ENCODE assay signal across 16 cellular contexts in the genomic region with DNA sequence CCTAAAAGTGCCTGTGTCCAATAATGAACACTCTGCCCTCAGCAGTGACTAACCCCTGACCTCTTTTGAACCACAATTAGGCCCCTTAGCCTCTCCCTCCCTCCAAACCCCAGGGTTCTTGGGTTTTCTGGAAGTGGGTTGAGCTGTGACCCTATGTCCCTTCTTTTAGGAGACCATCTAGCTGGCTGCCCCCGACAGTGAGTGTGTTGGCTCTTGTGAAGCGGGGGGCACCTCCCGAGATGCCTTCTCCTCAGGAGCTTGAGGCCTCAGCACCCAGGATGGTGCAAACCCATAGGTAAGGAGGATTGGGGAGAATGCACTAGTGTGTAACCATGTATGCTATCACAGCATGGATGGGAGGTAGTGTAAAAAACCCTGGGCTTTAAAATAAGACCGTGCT. TPM values are rescaled to one million over a fixed set of nuclear protein-coding genes. Genes with fewer than 3 reads are reported as not detected.
DNase-seq lines count a peak whose midpoint lies in the region; ATAC-seq and TF ChIP-seq lines count a peak whose summit lies in the region.
"Had no signal": no experiment of that assay in that cellular context is flagged by ENCODE, and none has a peak within 500 bp of the region (broad histone marks: within the 10 kb centered on the region; RNA-seq: fewer than 3 reads in every experiment).

No MANE protein-coding gene starts in this region.

- peaks cover 20% of the 10 kb centered on the region for H3K4me1 ChIP-seq in Panc1 (ENCODE audit: control insufficient read depth, insufficient read depth, low read length)
- H3K4me1 ChIP-seq: HAP-1 had no signal

- intact Hi-C loops in activated CD4-positive, alpha-beta T cell treated with anti-CD3 and anti-CD28 coated beads for 36 hours (cut with DNase I, micrococcal nuclease) = loop anchor here in 1 of 2 experiments (10.0 kb wide), 1 partner anchor 267 kb away; no protein-coding TSS in a partner anchor
- intact Hi-C loops in Panc1 (cut with micrococcal nuclease; ENCODE audit: unreplicated experiment) = no loop called here
- intact Hi-C loops in activated CD8-positive, alpha-beta T cell treated with anti-CD3 and anti-CD28 coated beads for 36 hours (cut with micrococcal nuclease) = no loop called here

- H3K4me1 Mint-ChIP-seq in activated CD4-positive, alpha-beta T cell treated with anti-CD3 and anti-CD28 coated beads, Interleukin-2, amount 10 ng/mL, durations not matched to agents 7 days and 5 days = peaks cover 19% of the 10 kb centered on the region
- H3K4me1 Mint-ChIP-seq in activated CD4-positive, alpha-beta T cell treated with anti-CD3 and anti-CD28 coated beads for 36 hours = peaks cover 8% of the 10 kb centered on the region
- peaks cover 13% of the 10 kb centered on the region for H3K4me1 Mint-ChIP-seq in memory B cell
- H3K4me1 Mint-ChIP-seq in stimulated activated naive B cell treated with anti-CD40 and anti-IgM and Interleukin-4, amounts not matched to agents 10 μg/mL and 1 μg/mL and 100 μg/mL, for 72 hours = peaks cover 13 to 27% of the 10 kb centered on the region in 2 donors
- H3K4me1 Mint-ChIP-seq in activated CD8-positive, alpha-beta T cell treated with anti-CD3 and anti-CD28 coated beads for 36 hours (ENCODE audit: low read depth) = peaks cover 10% of the 10 kb centered on the region

- TF ChIP-seq CTCF in Panc1 (IDR thresholded peaks at IDR 0.05) = no peak
- no peak for TF ChIP-seq CTCF in activated CD8-positive, alpha-beta T cell treated with anti-CD3 and anti-CD28 coated beads for 36 hours (IDR thresholded peaks at IDR 0.05)

- no peak overlapping the region for H3K4me3 Mint-ChIP-seq in activated CD4-positive, alpha-beta T cell treated with anti-CD3 and anti-CD28 coated beads, Interleukin-2, amount 10 ng/mL, durations not matched to agents 7 days and 5 days
- H3K4me3 Mint-ChIP-seq in activated CD4-positive, alpha-beta T cell treated with anti-CD3 and anti-CD28 coated beads for 36 hours = no peak overlapping the region
- H3K4me3 Mint-ChIP-seq in memory B cell = no peak overlapping the region
- H3K4me3 Mint-ChIP-seq in stimulated activated naive B cell treated with anti-CD40 and anti-IgM and Interleukin-4, amounts not matched to agents 10 μg/mL and 1 μg/mL and 100 μg/mL, for 72 hours = no peak overlapping the region
- no peak overlapping the region for H3K4me3 Mint-ChIP-seq in activated CD8-positive, alpha-beta T cell treated with anti-CD3 and anti-CD28 coated beads for 36 hours

- BruUV-seq in Panc1 (replicated peaks; lab: Mats Ljungman, UMichigan) = no TSS peak

- no peaks in the 10 kb centered on the region for H3K9me3 Mint-ChIP-seq in activated CD4-positive, alpha-beta T cell treated with anti-CD3 and anti-CD28 coated beads, Interleukin-2, amount 10 ng/mL, durations not matched to agents 7 days and 5 days
- H3K9me3 Mint-ChIP-seq in activated CD4-positive, alpha-beta T cell treated with anti-CD3 and anti-CD28 coated beads for 36 hours (ENCODE audit: low read depth) = no peaks in the 10 kb centered on the region
- no peaks in the 10 kb centered on the region for H3K9me3 Mint-ChIP-seq in memory B cell
- H3K9me3 Mint-ChIP-seq in stimulated activated naive B cell treated with anti-CD40 and anti-IgM and Interleukin-4, amounts not matched to agents 10 μg/mL and 1 μg/mL and 100 μg/mL, for 72 hours = no peaks in the 10 kb centered on the region
- H3K9me3 Mint-ChIP-seq in activated CD8-positive, alpha-beta T cell treated with anti-CD3 and anti-CD28 coated beads for 36 hours = no peaks in the 10 kb centered on the region

- DNase-seq in activated CD4-positive, alpha-beta T cell treated with anti-CD3 and anti-CD28 coated beads, Interleukin-2, amount 10 ng/mL, durations not matched to agents 7 days and 5 days = no peak
- DNase-seq in activated CD4-positive, alpha-beta T cell treated with anti-CD3 and anti-CD28 coated beads for 36 hours = no peak
- DNase-seq in Panc1 (ENCODE audit: low read depth, low spot score) (no peak), memory B cell (ENCODE audit: low spot score in 2 of 2) (no peak)
- DNase-seq in stimulated activated naive B cell treated with anti-CD40 and anti-IgM and Interleukin-4, amounts not matched to agents 10 μg/mL and 1 μg/mL and 100 μg/mL, for 72 hours = no peak
- no peak for DNase-seq in activated CD8-positive, alpha-beta T cell treated with anti-CD3 and anti-CD28 coated beads for 36 hours
- DNase-seq: COR-L47, NCI-H226, NCI-H526, OCI-M1 had no signal

- H3K4me3 ChIP-seq in Panc1 (ENCODE audit: low read depth in 2 of 2, low read length in 2 of 2) = no peak overlapping the region
- H3K4me3 ChIP-seq: HAP-1 had no signal

- no peaks in the 10 kb centered on the region; the same call in none of the 2 replicates for H3K36me3 ChIP-seq in Panc1 (ENCODE audit: control insufficient read depth, insufficient read depth, low read length)

- no peak for ATAC-seq in activated CD4-positive, alpha-beta T cell treated with anti-CD3 and anti-CD28 coated beads for 36 hours
- no peak for ATAC-seq in Panc1
- ATAC-seq in memory B cell (ENCODE audit: low read depth) = no peak
- no peak for ATAC-seq in stimulated activated naive B cell treated with anti-CD40 and anti-IgM and Interleukin-4, amounts not matched to agents 10 μg/mL and 1 μg/mL and 100 μg/mL, for 72 hours (replicated peaks)
- no peak for ATAC-seq in HG03457 (IDR thresholded peaks at IDR 0.05; ENCODE audit: unreplicated experiment)
- ATAC-seq in activated CD8-positive, alpha-beta T cell treated with anti-CD3 and anti-CD28 coated beads for 36 hours = no peak
- no peak for ATAC-seq in GM18511 (IDR thresholded peaks at IDR 0.05; ENCODE audit: unreplicated experiment)

- POLR2A ChIA-PET in activated CD4-positive, alpha-beta T cell treated with anti-CD3 and anti-CD28 coated beads, Interleukin-2, amount 10 ng/mL, durations not matched to agents 7 days and 5 days (lab: Charles Lee) = no interaction called here
- POLR2A ChIA-PET in activated CD4-positive, alpha-beta T cell treated with anti-CD3 and anti-CD28 coated beads for 36 hours (lab: Charles Lee) = no interaction called here
- POLR2A ChIA-PET in Panc1 (lab: Charles Lee) = interaction anchor here (0.7 kb wide), 1 partner anchor 322 kb away, joined by 6 read pairs; no protein-coding TSS in a partner anchor
- POLR2A ChIA-PET in activated CD8-positive, alpha-beta T cell treated with anti-CD3 and anti-CD28 coated beads for 36 hours (lab: Charles Lee) = no interaction called here

- no peaks in the 10 kb centered on the region for H3K9me3 ChIP-seq in Panc1 (ENCODE audit: control insufficient read depth, insufficient read depth, low read depth, low read length)
- H3K9me3 ChIP-seq: HAP-1 had no signal

- peaks cover 16% of the 10 kb centered on the region for H3K36me3 Mint-ChIP-seq in activated CD4-positive, alpha-beta T cell treated with anti-CD3 and anti-CD28 coated beads, Interleukin-2, amount 10 ng/mL, durations not matched to agents 7 days and 5 days (ENCODE audit: low read depth)
- peaks cover 14% of the 10 kb centered on the region for H3K36me3 Mint-ChIP-seq in activated CD4-positive, alpha-beta T cell treated with anti-CD3 and anti-CD28 coated beads for 36 hours (ENCODE audit: low read depth)
- peaks cover 7% of the 10 kb centered on the region for H3K36me3 Mint-ChIP-seq in memory B cell
- peaks cover 16 to 24% of the 10 kb centered on the region in 2 donors for H3K36me3 Mint-ChIP-seq in stimulated activated naive B cell treated with anti-CD40 and anti-IgM and Interleukin-4, amounts not matched to agents 10 μg/mL and 1 μg/mL and 100 μg/mL, for 72 hours
- peaks cover 13% of the 10 kb centered on the region for H3K36me3 Mint-ChIP-seq in activated CD8-positive, alpha-beta T cell treated with anti-CD3 and anti-CD28 coated beads for 36 hours (ENCODE audit: low read depth)

- H3K27ac ChIP-seq in Panc1 (ENCODE audit: low read length) = peak overlapping the region; percentile 0; the same call in 1 of the 2 replicates
- H3K27ac ChIP-seq: C4-2B had no signal

- CTCF ChIA-PET in activated CD4-positive, alpha-beta T cell treated with anti-CD3 and anti-CD28 coated beads, Interleukin-2, amount 10 ng/mL, durations not matched to agents 7 days and 5 days (lab: Charles Lee) = interaction anchor here (0.6 to 2.0 kb wide), 6 partner anchors 12 to 78 kb away, joined by 3 to 8 read pairs (median 4); partner anchors contain the start of gene SCAMP3
- CTCF ChIA-PET in activated CD4-positive, alpha-beta T cell treated with anti-CD3 and anti-CD28 coated beads for 36 hours (lab: Charles Lee) = interaction anchor here (0.6 to 1.8 kb wide), 4 partner anchors 17 to 77 kb away, joined by 3 to 4 read pairs (median 4); partner anchors contain the start of gene HCN3
- CTCF ChIA-PET in Panc1 (lab: Charles Lee) = interaction anchor here (0.5 to 0.7 kb wide), 2 partner anchors 78 to 121 kb away, joined by 3 to 6 read pairs; no protein-coding TSS in a partner anchor
- CTCF ChIA-PET in activated CD8-positive, alpha-beta T cell treated with anti-CD3 and anti-CD28 coated beads for 36 hours (lab: Charles Lee) = interaction anchor here (0.6 to 3.7 kb wide), 3 partner anchors 23 to 78 kb away, joined by 3 to 24 read pairs (median 3); no protein-coding TSS in a partner anchor

- H3K27ac Mint-ChIP-seq in activated CD4-positive, alpha-beta T cell treated with anti-CD3 and anti-CD28 coated beads, Interleukin-2, amount 10 ng/mL, durations not matched to agents 7 days and 5 days = peak overlapping the region; percentile 38
- no peak overlapping the region for H3K27ac Mint-ChIP-seq in activated CD4-positive, alpha-beta T cell treated with anti-CD3 and anti-CD28 coated beads for 36 hours
- H3K27ac Mint-ChIP-seq in memory B cell = peak overlapping the region; percentile 78
- peak overlapping the region; percentile 37 for H3K27ac Mint-ChIP-seq in stimulated activated naive B cell treated with anti-CD40 and anti-IgM and Interleukin-4, amounts not matched to agents 10 μg/mL and 1 μg/mL and 100 μg/mL, for 72 hours
- no peak overlapping the region for H3K27ac Mint-ChIP-seq in activated CD8-positive, alpha-beta T cell treated with anti-CD3 and anti-CD28 coated beads for 36 hours

- no peaks in the 10 kb centered on the region for H3K27me3 Mint-ChIP-seq in activated CD4-positive, alpha-beta T cell treated with anti-CD3 and anti-CD28 coated beads, Interleukin-2, amount 10 ng/mL, durations not matched to agents 7 days and 5 days
- H3K27me3 Mint-ChIP-seq in activated CD4-positive, alpha-beta T cell treated with anti-CD3 and anti-CD28 coated beads for 36 hours = no peaks in the 10 kb centered on the region
- H3K27me3 Mint-ChIP-seq in memory B cell = no peaks in the 10 kb centered on the region
- no peaks in the 10 kb centered on the region for H3K27me3 Mint-ChIP-seq in stimulated activated naive B cell treated with anti-CD40 and anti-IgM and Interleukin-4, amounts not matched to agents 10 μg/mL and 1 μg/mL and 100 μg/mL, for 72 hours
- H3K27me3 Mint-ChIP-seq in activated CD8-positive, alpha-beta T cell treated with anti-CD3 and anti-CD28 coated beads for 36 hours = no peaks in the 10 kb centered on the region

- no peaks in the 10 kb centered on the region for H3K27me3 ChIP-seq in Panc1 (ENCODE audit: control insufficient read depth, insufficient read depth, low read length)

- in situ Hi-C loops in Panc1 (cut with HindIII; ENCODE audit: low pct_unique_long_range_greater_than_20kb, low sequenced_read_pairs) = no loop called here

RNA-seq across cellular contexts. Expression of gene RUSC1, which starts 7.3 kb away (rescaled TPM):
- 10 to 100 TPM; 30.2 to 31.6 TPM for total RNA-seq in activated CD4-positive, alpha-beta T cell treated with anti-CD3 and anti-CD28 coated beads, Interleukin-2, amount 10 ng/mL, durations not matched to agents 7 days and 5 days
- 10 to 100 TPM; 21.3 to 22.2 TPM for total RNA-seq in activated CD4-positive, alpha-beta T cell treated with anti-CD3 and anti-CD28 coated beads for 36 hours
- total RNA-seq in Panc1 (2021; ENCODE audit: unreplicated experiment) = 77.9 TPM
- polyA plus RNA-seq in Panc1 (2012; ENCODE audit: insufficient read length) = 72.9 TPM
- 10 to 100 TPM; 21.2 to 21.6 TPM for total RNA-seq in activated CD8-positive, alpha-beta T cell treated with anti-CD3 and anti-CD28 coated beads for 36 hours

RNA-seq across cellular contexts. Expression of gene FDPS, which starts 19.3 kb away (rescaled TPM):
- 100 to 1,000 TPM; 209 to 229 TPM for total RNA-seq in activated CD4-positive, alpha-beta T cell treated with anti-CD3 and anti-CD28 coated beads, Interleukin-2, amount 10 ng/mL, durations not matched to agents 7 days and 5 days
- total RNA-seq in activated CD4-positive, alpha-beta T cell treated with anti-CD3 and anti-CD28 coated beads for 36 hours = 100 to 1,000 TPM; 255 to 354 TPM
- total RNA-seq in Panc1 (2021; ENCODE audit: unreplicated experiment) = 255 TPM
- polyA plus RNA-seq in Panc1 (2012; ENCODE audit: insufficient read length) = 170 TPM
- total RNA-seq in activated CD8-positive, alpha-beta T cell treated with anti-CD3 and anti-CD28 coated beads for 36 hours = 100 to 1,000 TPM; 293 to 316 TPM

RNA-seq across cellular contexts. Expression of gene PKLR, which starts 26.7 kb away (rescaled TPM):
- total RNA-seq in activated CD4-positive, alpha-beta T cell treated with anti-CD3 and anti-CD28 coated beads, Interleukin-2, amount 10 ng/mL, durations not matched to agents 7 days and 5 days = not detected
- total RNA-seq in activated CD4-positive, alpha-beta T cell treated with anti-CD3 and anti-CD28 coated beads for 36 hours = not detected
- 0.13 TPM for total RNA-seq in Panc1 (2021; ENCODE audit: unreplicated experiment)
- polyA plus RNA-seq in Panc1 (2012; ENCODE audit: insufficient read length) = not detected
- total RNA-seq in activated CD8-positive, alpha-beta T cell treated with anti-CD3 and anti-CD28 coated beads for 36 hours = not detected
- total RNA-seq: A172, HT1080 had no signal

RNA-seq across cellular contexts. Expression of gene HCN3, which starts 50.7 kb away (rescaled TPM):
- 1 to 10 TPM; 2.5 to 3.4 TPM for total RNA-seq in activated CD4-positive, alpha-beta T cell treated with anti-CD3 and anti-CD28 coated beads, Interleukin-2, amount 10 ng/mL, durations not matched to agents 7 days and 5 days
- total RNA-seq in activated CD4-positive, alpha-beta T cell treated with anti-CD3 and anti-CD28 coated beads for 36 hours = 1 to 10 TPM; 1.9 to 2.3 TPM
- 7.8 TPM for total RNA-seq in Panc1 (2021; ENCODE audit: unreplicated experiment)
- polyA plus RNA-seq in Panc1 (2012; ENCODE audit: insufficient read length) = 8.6 TPM
- total RNA-seq in activated CD8-positive, alpha-beta T cell treated with anti-CD3 and anti-CD28 coated beads for 36 hours = 1 to 10 TPM; 1.5 TPM

RNA-seq across cellular contexts. Expression of gene CLK2, which starts 54.7 kb away (rescaled TPM):
- 100 to 1,000 TPM in 1 of 2 experiments, 10 to 100 TPM in 1; 100.0 to 104 TPM for total RNA-seq in activated CD4-positive, alpha-beta T cell treated with anti-CD3 and anti-CD28 coated beads, Interleukin-2, amount 10 ng/mL, durations not matched to agents 7 days and 5 days
- total RNA-seq in activated CD4-positive, alpha-beta T cell treated with anti-CD3 and anti-CD28 coated beads for 36 hours = 10 to 100 TPM; 81.4 to 86.6 TPM
- total RNA-seq in Panc1 (2021; ENCODE audit: unreplicated experiment) = 43.6 TPM
- polyA plus RNA-seq in Panc1 (2012; ENCODE audit: insufficient read length) = 38.2 TPM
- total RNA-seq in activated CD8-positive, alpha-beta T cell treated with anti-CD3 and anti-CD28 coated beads for 36 hours = 10 to 100 TPM; 80.6 to 85.4 TPM

Comparison
In these comparisons a context has a peak if more than half of its experiments do, and no peak if none do; other contexts are left out.
1. H3K27ac Mint-ChIP-seq: peak in activated CD4-positive, alpha-beta T cell treated with anti-CD3 and anti-CD28 coated beads, Interleukin-2, amount 10 ng/mL, durations not matched to agents 7 days and 5 days (single experiment), memory B cell (single experiment) and stimulated activated naive B cell treated with anti-CD40 and anti-IgM and Interleukin-4, amounts not matched to agents 10 μg/mL and 1 μg/mL and 100 μg/mL, for 72 hours (single experiment); none in activated CD4-positive, alpha-beta T cell treated with anti-CD3 and anti-CD28 coated beads for 36 hours (single experiment) and activated CD8-positive, alpha-beta T cell treated with anti-CD3 and anti-CD28 coated beads for 36 hours (single experiment).